8 cellular contexts compared by ENCODE assay signal in genomic region chr4:173334085-173334890, GRCh38. TPM values are rescaled to one million over a fixed set of nuclear protein-coding genes. Genes with fewer than 3 reads are reported as not detected.
A peak's percentile ranks its signal among the peaks of the same experiment; 100 is the strongest.
DNase-seq lines count a peak whose midpoint lies in the region; ATAC-seq, FAIRE-seq and TF ChIP-seq lines count a peak whose summit lies in the region.

Gene HMGB2, minus strand, starts transcription at chr4:173334358. Its CDS starts 709 bp downstream, at chr4:173333649.

- peak within 1 kb of the TSS; percentile 97 for H3K4me3 ChIP-seq in choroid plexus epithelial cell (ENCODE audit: low read depth, low read length)
- peak within 1 kb of the TSS; percentile 90 to 91 for H3K4me3 ChIP-seq in kidney (ENCODE audit: low read length in 2 of 2)

- H3K9me3 Mint-ChIP-seq in activated CD4-positive, alpha-beta T cell treated with anti-CD3 and anti-CD28 coated beads for 36 hours (ENCODE audit: low read depth) = no peaks in the 10 kb centered on the region

- H3K9ac ChIP-seq in kidney (ENCODE audit: low read length in 2 of 2) = peak within 1 kb of the TSS; percentile 92 to 97

- peak; percentile 98 for FAIRE-seq in kidney (lab: Jason Lieb, UNC)

- H3K4me3 Mint-ChIP-seq in activated CD4-positive, alpha-beta T cell treated with anti-CD3 and anti-CD28 coated beads for 36 hours = peak within 1 kb of the TSS; percentile 98

- H3K27me3 Mint-ChIP-seq in activated CD4-positive, alpha-beta T cell treated with anti-CD3 and anti-CD28 coated beads for 36 hours = peaks cover 7% of the 10 kb centered on the region

- TF ChIP-seq CTCF in choroid plexus epithelial cell (conservative IDR thresholded peaks at IDR 0.05; ENCODE audit: low read depth, low read length) = no peak
- no peak for TF ChIP-seq CTCF in kidney (IDR thresholded peaks at IDR 0.05; ENCODE audit: borderline replicate concordance, extremely low read depth, insufficient read depth)

- intact Hi-C loops in activated CD4-positive, alpha-beta T cell treated with anti-CD3 and anti-CD28 coated beads for 36 hours (cut with DNase I, micrococcal nuclease) = loop anchor here (1.0 to 5.0 kb wide), 6 partner anchors 36 to 949 kb away; partner anchors contain the start of genes CEP44 (in 2 of the 2), FBXO8 (in 2 of the 2) and SAP30 (in 2 of the 2)
- intact Hi-C loops in kidney (cut with DNase I) = no loop called here

- peaks cover 9 to 10% of the 10 kb centered on the region in 2 donors for H3K36me3 ChIP-seq in kidney (ENCODE audit: control insufficient read depth in 1 of 2, insufficient read depth in 2 of 2, low read length in 2 of 2)

- peaks cover 42% of the 10 kb centered on the region for H3K36me3 Mint-ChIP-seq in activated CD4-positive, alpha-beta T cell treated with anti-CD3 and anti-CD28 coated beads for 36 hours (ENCODE audit: low read depth)

- no peaks in the 10 kb centered on the region for H3K9me3 ChIP-seq in kidney (ENCODE audit: control insufficient read depth in 1 of 2, low read length in 2 of 2)

- CTCF ChIA-PET in activated CD4-positive, alpha-beta T cell treated with anti-CD3 and anti-CD28 coated beads for 36 hours (lab: Charles Lee) = interaction anchor here (1.0 to 7.2 kb wide), 4 partner anchors 14 to 36 kb away, joined by 4 to 50 read pairs (median 10); partner anchors contain the start of gene SAP30

- H3K27ac Mint-ChIP-seq in activated CD4-positive, alpha-beta T cell treated with anti-CD3 and anti-CD28 coated beads for 36 hours = peak within 1 kb of the TSS; percentile 99

- DNase-seq in Ammon's horn (ENCODE audit: low spot score) (peak; percentile 100), GM19238 (ENCODE audit: insufficient read length, low spot score) (peak; percentile 93), NCI-H524 (lab: John Stamatoyannopoulos, UW) (peak; percentile 95 to 98), choroid plexus epithelial cell (ENCODE audit: low read depth) (peak; percentile 100), kidney (peak; percentile 100)
- DNase-seq in activated CD4-positive, alpha-beta T cell treated with anti-CD3 and anti-CD28 coated beads for 36 hours = peak; percentile 100
- peak; percentile 100 for DNase-seq in stimulated activated CD4-positive, alpha-beta T cell treated with anti-CD3 and anti-CD28 coated beads, Interleukin-15, amount 100 ng/mL, for 24 hours

- peak within 1 kb of the TSS; percentile 97 to 99 for H3K27ac ChIP-seq in kidney (ENCODE audit: low read depth in 2 of 2, low read length in 2 of 2)

- H3K4me1 Mint-ChIP-seq in activated CD4-positive, alpha-beta T cell treated with anti-CD3 and anti-CD28 coated beads for 36 hours = peaks cover 14% of the 10 kb centered on the region

- H3K4me1 ChIP-seq in kidney (ENCODE audit: control insufficient read depth in 1 of 2, insufficient read depth in 1 of 2, low read depth in 1 of 2, low read length in 2 of 2) = peaks cover 0 to 12% of the 10 kb centered on the region in 2 donors

- peak; percentile 93 for ATAC-seq in HG03442 (IDR thresholded peaks at IDR 0.05; ENCODE audit: unreplicated experiment)
- ATAC-seq in activated CD4-positive, alpha-beta T cell treated with anti-CD3 and anti-CD28 coated beads for 36 hours = peak; percentile 95

- POLR2A ChIA-PET in activated CD4-positive, alpha-beta T cell treated with anti-CD3 and anti-CD28 coated beads for 36 hours (lab: Charles Lee) = interaction anchor here (0.6 to 5.1 kb wide), 12 partner anchors 11 to 981 kb away, joined by 3 to 107 read pairs (median 4); partner anchors contain the start of genes FBXO8, GALNT7 and SAP30

RNA-seq across cellular contexts. Expression of gene HMGB2, which starts in this region (rescaled TPM):
- 100 to 1,000 TPM; 608 to 661 TPM for total RNA-seq in activated CD4-positive, alpha-beta T cell treated with anti-CD3 and anti-CD28 coated beads for 36 hours
- 76.8 TPM for total RNA-seq in kidney
- polyA plus RNA-seq in kidney (ENCODE audit: insufficient read depth, low read depth, low replicate concordance) = 41.8 TPM

Comparison
In these comparisons a context has a peak if more than half of its experiments do, and no peak if none do; other contexts are left out.
1. Peak in every context shown above with its lines: DNase-seq, ATAC-seq, H3K4me3 ChIP-seq and H3K27ac ChIP-seq.